In the genomic region with DNA sequence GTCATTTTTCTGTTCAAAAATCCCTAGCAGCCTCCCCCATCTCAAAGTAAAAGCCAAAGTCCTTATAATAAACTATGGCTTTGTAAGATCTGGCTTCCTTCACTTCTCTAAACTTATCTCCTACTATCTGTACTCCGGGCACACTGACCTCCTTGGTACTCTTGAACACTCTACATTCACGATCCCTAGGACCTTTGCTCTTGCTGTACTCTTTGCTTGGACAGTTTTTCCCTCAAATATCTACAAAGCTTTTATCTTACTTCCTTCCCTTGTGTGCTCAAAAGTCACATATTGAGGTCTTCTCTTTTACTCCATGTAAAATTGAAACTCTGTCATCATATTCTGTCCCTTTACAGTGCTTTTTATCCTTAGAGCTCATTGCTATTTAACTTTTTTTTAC, we compare ENCODE assay signal across 26 cellular contexts.
"Had no signal": no experiment of that assay in that cellular context is flagged by ENCODE, and none has a peak within 500 bp of the region (broad histone marks: within the 10 kb centered on the region; RNA-seq: fewer than 3 reads in every experiment).

No MANE protein-coding gene starts in this region.

- H3K9me3 ChIP-seq: mucosa of descending colon, neutrophil, thyroid gland had no signal

- H3K36me3 ChIP-seq: gastroesophageal sphincter, heart left ventricle, neutrophil, thyroid gland had no signal

- H3K27me3 ChIP-seq: foreskin keratinocyte, gastroesophageal sphincter, heart left ventricle, hepatocyte, neutrophil, thyroid gland had no signal

- H3K36me3 Mint-ChIP-seq: memory B cell; naive B cell; natural killer cell treated with Interleukin-12 subunit alpha and Interleukin-12 subunit beta and Interleukin-15 and Interleukin-18, amount 100 ng/mL, for 72 hours had no signal

- H3K4me2 ChIP-seq: hepatocyte, smooth muscle cell had no signal

- H2AFZ ChIP-seq: hepatocyte, parathyroid adenoma had no signal

- DNase-seq: cortex of kidney; foreskin keratinocyte; heart left ventricle; kidney; mucosa of descending colon; naive B cell; stimulated activated CD4-positive, alpha-beta T cell treated with anti-CD3 and anti-CD28 coated beads, Interleukin-12 subunit alpha, Interleukin-12 subunit beta, amount 100 ng/mL, for 4 hours; stimulated activated CD4-positive, alpha-beta T cell treated with anti-CD3 and anti-CD28 coated beads, Interleukin-1b, Interleukin-23, amount 100 ng/mL, for 48 hours; stimulated activated CD4-positive, alpha-beta T cell treated with anti-CD3 and anti-CD28 coated beads, Interleukin-4, amount 100 ng/mL, for 1 hour; stimulated activated CD8-positive, alpha-beta memory T cell treated with anti-CD3 and anti-CD28 coated beads, Interleukin-4, amount 100 ng/mL, for 48 hours; stimulated activated naive CD4-positive, alpha-beta T cell; stimulated activated naive CD8-positive, alpha-beta T cell treated with anti-CD3 and anti-CD28 coated beads, Interleukin-15, amount 100 ng/mL, for 72 hours; thyroid gland; trophoblast cell had no signal

- H3K27ac Mint-ChIP-seq: memory B cell; naive B cell; natural killer cell treated with Interleukin-12 subunit alpha and Interleukin-12 subunit beta and Interleukin-15 and Interleukin-18, amount 100 ng/mL, for 72 hours; progenitor cell of endocrine pancreas; stimulated activated naive CD8-positive, alpha-beta T cell treated with anti-CD3 and anti-CD28 coated beads, Interleukin-15, amount 100 ng/mL, for 72 hours had no signal

- H3K27ac ChIP-seq: gastroesophageal sphincter, heart left ventricle, hepatocyte, neutrophil, parathyroid adenoma, thyroid gland had no signal

- ATAC-seq: foreskin keratinocyte; gastroesophageal sphincter; heart left ventricle; left lobe of liver; mucosa of descending colon; natural killer cell treated with Interleukin-12 subunit alpha and Interleukin-12 subunit beta and Interleukin-15 and Interleukin-18, amount 100 ng/mL, for 72 hours; sciatic nerve; stimulated activated naive CD8-positive, alpha-beta T cell treated with anti-CD3 and anti-CD28 coated beads, Interleukin-15, amount 100 ng/mL, for 72 hours had no signal

- H3K4me1 ChIP-seq: parathyroid adenoma had no signal

- H3K9ac ChIP-seq: parathyroid adenoma had no signal

- H3K4me3 Mint-ChIP-seq: memory B cell; naive B cell; natural killer cell treated with Interleukin-12 subunit alpha and Interleukin-12 subunit beta and Interleukin-15 and Interleukin-18, amount 100 ng/mL, for 72 hours; neural crest cell; stimulated activated naive CD8-positive, alpha-beta T cell treated with anti-CD3 and anti-CD28 coated beads, Interleukin-15, amount 100 ng/mL, for 72 hours had no signal

- H3K4me3 ChIP-seq: gastroesophageal sphincter, heart left ventricle, hepatocyte, lung, mucosa of descending colon, smooth muscle cell, thyroid gland had no signal

- H3K27me3 Mint-ChIP-seq: natural killer cell treated with Interleukin-12 subunit alpha and Interleukin-12 subunit beta and Interleukin-15 and Interleukin-18, amount 100 ng/mL, for 72 hours; progenitor cell of endocrine pancreas; stimulated activated naive CD8-positive, alpha-beta T cell treated with anti-CD3 and anti-CD28 coated beads, Interleukin-15, amount 100 ng/mL, for 72 hours had no signal

- H3K79me2 ChIP-seq: hepatocyte, parathyroid adenoma had no signal

- H3K4me1 Mint-ChIP-seq: memory B cell; naive B cell; stimulated activated naive CD8-positive, alpha-beta T cell treated with anti-CD3 and anti-CD28 coated beads, Interleukin-15, amount 100 ng/mL, for 72 hours had no signal
